ENCODE assay signal across 18 cellular contexts in the genomic region with DNA sequence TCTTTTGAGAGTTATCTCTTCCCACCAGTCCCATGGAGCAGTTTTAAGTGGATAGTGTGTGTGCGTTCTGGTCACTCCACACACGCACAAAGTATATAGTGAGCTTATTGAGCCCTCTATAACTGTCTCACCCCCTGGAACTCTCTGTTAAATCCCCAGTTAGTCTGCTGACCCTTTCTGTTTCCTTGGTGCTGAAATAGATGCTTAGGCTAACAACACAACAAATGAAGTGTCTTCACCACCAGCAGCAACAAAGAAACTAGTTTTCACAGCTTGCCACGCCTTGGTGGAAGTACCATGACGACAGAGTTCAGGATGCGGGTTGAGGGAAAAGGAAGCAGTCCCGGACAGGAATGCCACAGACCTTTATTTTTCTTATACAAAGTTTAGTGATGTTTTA.
"Had no signal": no experiment of that assay in that cellular context is flagged by ENCODE, and none has a peak within 500 bp of the region (broad histone marks: within the 10 kb centered on the region; RNA-seq: fewer than 3 reads in every experiment).

No MANE protein-coding gene starts in this region.

- H3K27ac ChIP-seq: RWPE1 had no signal

- DNase-seq: KBM-7, MV-4-11, NCI-H1048, NCI-H1105, NCI-H1417, NCI-H1436 treated with DMSO at 0.1 percent for 48 hours, NCI-H1694, NCI-H187 treated with DMSO at 0.1 percent for 48 hours, NCI-H2029 treated with DMSO at 0.1 percent for 48 hours, NCI-H2171 treated with DMSO at 0.1 percent for 48 hours, NCI-H345, NCI-H446 treated with DMSO at 0.1 percent for 48 hours, NCI-H510A treated with DMSO at 0.1 percent for 48 hours, NCI-H526, NCI-H774, SHP77 had no signal

- FAIRE-seq: RCC 7860 had no signal
